12 cellular contexts compared by ENCODE assay signal in genomic region chr18:23735021-23735464, GRCh38. TPM values are rescaled to one million over a fixed set of nuclear protein-coding genes. Genes with fewer than 3 reads are reported as not detected.
DNase-seq lines count a peak whose midpoint lies in the region; ATAC-seq and TF ChIP-seq lines count a peak whose summit lies in the region.
"Had no signal": no experiment of that assay in that cellular context is flagged by ENCODE, and none has a peak within 500 bp of the region (broad histone marks: within the 10 kb centered on the region; RNA-seq: fewer than 3 reads in every experiment).

No MANE protein-coding gene starts in this region.

- peak overlapping the region; percentile 32; the same call in 1 of the 2 replicates for H3K27ac ChIP-seq in RWPE1
- H3K27ac ChIP-seq in left lung = no peak overlapping the region
- H3K27ac ChIP-seq: gastroesophageal sphincter had no signal

- H3K9me3 ChIP-seq in left lung = no peaks in the 10 kb centered on the region
- H3K9me3 ChIP-seq: gastroesophageal sphincter had no signal

- CTCF ChIA-PET in RWPE1 (lab: Yijun Ruan, JAX) = no interaction called here

- no peak for TF ChIP-seq CTCF in RWPE1 (conservative IDR thresholded peaks at IDR 0.05; ENCODE audit: low read depth)
- no peak for TF ChIP-seq CTCF in left lung (IDR thresholded peaks at IDR 0.05)

- POLR2A ChIA-PET in RWPE1 (lab: Yijun Ruan, JAX; ENCODE audit: low non-redundant PET) = no interaction called here

- H3K4me1 ChIP-seq in left lung = peaks cover 8 to 15% of the 10 kb centered on the region in 2 donors

- intact Hi-C loops in left lung (cut with DNase I) = no loop called here

- no peak overlapping the region for H3K4me3 ChIP-seq in left lung
- H3K4me3 ChIP-seq: gastroesophageal sphincter had no signal

- no peaks in the 10 kb centered on the region for H3K36me3 ChIP-seq in left lung
- H3K36me3 ChIP-seq: gastroesophageal sphincter had no signal

- DNase-seq in RWPE1 (ENCODE audit: low spot score) (no peak), left lung (no peak), SW480 (ENCODE audit: low spot score) (no peak)
- no peak for DNase-seq in stimulated activated CD4-positive, alpha-beta T cell treated with anti-CD3 and anti-CD28 coated beads, Interleukin-15, amount 100 ng/mL, for 24 hours
- DNase-seq: activated naive CD4-positive, alpha-beta T cell treated with Interleukin-2 at 50 U/mL for 16 hours; naive thymus-derived CD8-positive, alpha-beta T cell; NCI-H2227 treated with DMSO at 0.1 percent for 48 hours; T-helper 9 cell had no signal

- peaks cover 0 to 12% of the 10 kb centered on the region in 2 donors for H3K27me3 ChIP-seq in left lung
- H3K27me3 ChIP-seq: gastroesophageal sphincter had no signal

- ATAC-seq in GM19023 (IDR thresholded peaks at IDR 0.05; ENCODE audit: unreplicated experiment) (peak; percentile 62), HG02759 (IDR thresholded peaks at IDR 0.05; ENCODE audit: unreplicated experiment) (peak; percentile 78), left lung (peak; percentile 42), HG03565 (IDR thresholded peaks at IDR 0.05; ENCODE audit: unreplicated experiment) (no peak)
- ATAC-seq: gastroesophageal sphincter; naive thymus-derived CD8-positive, alpha-beta T cell had no signal

RNA-seq across cellular contexts. Expression of gene LAMA3, which starts 45.8 kb away (rescaled TPM):
- total RNA-seq in left lung = 100 to 1,000 TPM in 1 of 2 donors, 10 to 100 TPM in 1; 42.8 to 142 TPM
- total RNA-seq: naive thymus-derived CD8-positive, alpha-beta T cell had no signal
